ENCODE assay signal across 8 cellular contexts in the genomic region with DNA sequence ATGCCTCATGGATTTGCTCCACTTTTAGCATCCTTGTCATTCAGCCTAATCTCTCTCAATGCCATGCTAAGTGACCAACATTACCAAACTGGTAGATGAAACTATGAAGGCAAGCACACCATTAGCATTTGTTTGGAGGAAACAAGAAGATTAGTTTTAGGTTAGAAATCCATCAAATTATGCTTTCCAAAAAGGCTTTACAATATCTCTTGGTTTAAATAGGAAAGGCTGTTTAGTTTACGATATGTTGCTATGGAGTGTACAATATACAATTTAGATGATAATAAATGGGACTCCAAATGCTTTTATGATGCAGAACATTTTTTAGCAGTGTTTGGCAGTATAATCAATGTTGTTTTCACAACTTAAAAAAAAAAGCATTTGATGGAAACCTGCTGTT. TPM values are rescaled to one million over a fixed set of nuclear protein-coding genes. Genes with fewer than 3 reads are reported as not detected.
"Had no signal": no experiment of that assay in that cellular context is flagged by ENCODE, and none has a peak within 500 bp of the region (broad histone marks: within the 10 kb centered on the region; RNA-seq: fewer than 3 reads in every experiment).

No MANE protein-coding gene starts in this region.

- H3K4me3 Mint-ChIP-seq: GM23338 had no signal

- H3K4me2 ChIP-seq: GM23338 had no signal

- H3K9me3 Mint-ChIP-seq: GM23338 had no signal

- H3K4me3 ChIP-seq: GM23338, K562 had no signal

- FAIRE-seq: HTR-8/SVneo, K562 had no signal

- DNase-seq: H7, HCEC 1CT, IMR-90 had no signal

- H2AFZ ChIP-seq: GM23338 had no signal

- H3K27ac Mint-ChIP-seq: GM23338 had no signal

RNA-seq across cellular contexts. Expression of gene CTXN3, which starts 47.8 kb away (rescaled TPM):
- total RNA-seq: GM23338, H4, H7, HT-29, IMR-90, K562 had no signal
- polyA plus RNA-seq: GM23338, IMR-90, K562 had no signal
